6 cellular contexts compared by ENCODE assay signal in genomic region chr3:50627407-50628051, GRCh38. TPM values are rescaled to one million over a fixed set of nuclear protein-coding genes. Genes with fewer than 3 reads are reported as not detected.
DNase-seq lines count a peak whose midpoint lies in the region; ATAC-seq lines count a peak whose summit lies in the region.

No MANE protein-coding gene starts in this region.

- peak; percentile 52 for ATAC-seq in T-helper 17 cell
- ATAC-seq in HG03432 (IDR thresholded peaks at IDR 0.05; ENCODE audit: unreplicated experiment) = no peak
- no peak for ATAC-seq in GM19467 (IDR thresholded peaks at IDR 0.05; ENCODE audit: unreplicated experiment)

- peaks cover 76% of the 10 kb centered on the region for H3K4me1 Mint-ChIP-seq in T-helper 17 cell

- no peaks in the 10 kb centered on the region for H3K9me3 ChIP-seq in T-helper 17 cell (ENCODE audit: control insufficient read depth, low read length, poor library complexity, severe bottlenecking)

- H3K27me3 Mint-ChIP-seq in T-helper 17 cell = no peaks in the 10 kb centered on the region

- peaks cover 4% of the 10 kb centered on the region for H3K36me3 Mint-ChIP-seq in T-helper 17 cell (ENCODE audit: low read depth)

- DNase-seq in NCI-H2227 (lab: John Stamatoyannopoulos, UW; ENCODE audit: unreplicated experiment) (peak; percentile 26), NCI-H2227 treated with DMSO at 0.1 percent for 48 hours (lab: John Stamatoyannopoulos, UW) (no peak), T-helper 17 cell (no peak), iPS-NIHi11 (ENCODE audit: low spot score) (peak; percentile 65)

- H3K4me3 Mint-ChIP-seq in T-helper 17 cell = peak overlapping the region; percentile 7

- H3K27ac Mint-ChIP-seq in T-helper 17 cell = peak overlapping the region; percentile 89

RNA-seq across cellular contexts. Expression of gene MAPKAPK3, which starts 10.6 kb away (rescaled TPM):
- total RNA-seq in T-helper 17 cell = 10 to 100 TPM; 44.7 to 49.2 TPM

RNA-seq across cellular contexts. Expression of gene CISH, which starts 16.0 kb away (rescaled TPM):
- 10 to 100 TPM; 28.3 to 63.4 TPM for total RNA-seq in T-helper 17 cell

RNA-seq across cellular contexts. Expression of gene DOCK3, which starts 47.2 kb away (rescaled TPM):
- 1 to 10 TPM; 1.9 to 3.2 TPM for total RNA-seq in T-helper 17 cell

RNA-seq across cellular contexts. Expression of gene HEMK1, which starts 58.2 kb away (rescaled TPM):
- total RNA-seq in T-helper 17 cell = 10 to 100 TPM; 22.7 to 25.1 TPM

RNA-seq across cellular contexts. Expression of gene C3orf18, which starts 60.0 kb away (rescaled TPM):
- total RNA-seq in T-helper 17 cell = 10 to 100 TPM; 15.0 to 17.1 TPM

Comparison
In these comparisons a context has a peak if more than half of its experiments do, and no peak if none do; other contexts are left out.
1. DNase-seq: peak in NCI-H2227 (single experiment) and iPS-NIHi11 (single experiment); none in NCI-H2227 treated with DMSO at 0.1 percent for 48 hours (single experiment) and T-helper 17 cell (0 of 3).